ENCODE assay signal across 20 cellular contexts in the genomic region with DNA sequence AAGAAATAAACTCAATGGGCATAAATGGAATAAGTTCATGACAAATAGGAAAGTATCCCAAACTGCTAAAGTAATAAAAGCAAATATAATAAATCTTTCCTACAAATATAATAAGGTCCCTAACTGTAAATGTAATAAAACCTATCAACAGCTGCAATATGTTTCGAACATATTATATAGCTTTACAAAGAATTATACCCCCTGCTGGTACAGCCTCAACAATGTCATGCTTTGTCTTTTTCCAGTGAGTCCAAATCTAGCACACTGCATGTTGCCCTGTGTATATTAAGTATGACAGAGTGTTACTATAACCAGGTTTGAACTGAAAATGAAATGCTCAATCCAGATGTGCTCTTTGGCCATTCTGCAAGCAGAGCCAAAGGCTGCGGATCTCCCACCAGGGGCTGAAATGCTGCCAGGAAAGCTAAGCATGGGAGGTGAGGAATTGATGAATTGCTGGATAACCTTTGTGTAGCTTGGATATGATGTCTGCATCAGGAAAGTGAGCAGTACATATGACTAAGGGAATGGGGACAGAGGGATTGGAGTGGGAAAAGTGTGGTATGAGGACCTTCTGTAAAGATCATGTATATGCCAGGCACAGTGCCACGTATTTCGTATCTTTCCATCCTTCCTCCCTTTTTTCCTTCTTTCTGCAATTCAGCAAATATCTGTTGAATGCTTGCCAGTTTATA.
A peak's percentile ranks its signal among the peaks of the same experiment; 100 is the strongest.
DNase-seq lines count a peak whose midpoint lies in the region; ATAC-seq and TF ChIP-seq lines count a peak whose summit lies in the region.
"Had no signal": no experiment of that assay in that cellular context is flagged by ENCODE, and none has a peak within 500 bp of the region (broad histone marks: within the 10 kb centered on the region; RNA-seq: fewer than 3 reads in every experiment).

No MANE protein-coding gene starts in this region.

- H3K4me2 ChIP-seq in DOHH2 (ENCODE audit: low read length) (no peak overlapping the region), OCI-LY7 (ENCODE audit: low read length) (no peak overlapping the region)
- H3K4me2 ChIP-seq: SK-N-SH had no signal

- ATAC-seq in HG03196 (IDR thresholded peaks at IDR 0.05; ENCODE audit: unreplicated experiment) (no peak), GM18873 (IDR thresholded peaks at IDR 0.05; ENCODE audit: low FRiP score, unreplicated experiment) (no peak)
- ATAC-seq: PC-3 had no signal

- CTCF ChIA-PET in OCI-LY7 (lab: Charles Lee; ENCODE audit: unreplicated experiment) = no interaction called here

- H3K27ac ChIP-seq in DOHH2 (ENCODE audit: low read depth, low read length) (no peak overlapping the region), OCI-LY7 (ENCODE audit: low read depth, low read length, poor library complexity, severe bottlenecking) (no peak overlapping the region), transverse colon (peak overlapping the region in 3 of 4 donors; percentile 15 to 60 (median 28))
- H3K27ac ChIP-seq: GM23248 had no signal

- no peaks in the 10 kb centered on the region; the same call in 1 of the 2 replicates for H3F3A ChIP-seq in DOHH2 (ENCODE audit: control insufficient read depth, insufficient read depth)

- intact Hi-C loops in OCI-LY7 (cut with micrococcal nuclease; ENCODE audit: unreplicated experiment) (no loop called here), transverse colon (cut with DNase I; ENCODE audit: low total_unique reads) (no loop called here)

- H3K9me2 ChIP-seq in DOHH2 (replicated peaks; ENCODE audit: control insufficient read depth, low read length) = no peaks in the 10 kb centered on the region
- H3K9me2 ChIP-seq in OCI-LY7 (ENCODE audit: insufficient read depth, low read length) = no peaks in the 10 kb centered on the region
- H3K9me2 ChIP-seq: SK-N-SH had no signal

- in situ Hi-C loops in transverse colon (cut with MboI; ENCODE audit: low pct_ligation_motif_present in 1 of 4, low pct_unique_long_range_greater_than_20kb in 1 of 4, low sequenced_read_pairs in 3 of 4) = no loop called here

- H4K20me1 ChIP-seq in DOHH2 (ENCODE audit: control insufficient read depth, insufficient read depth, low read depth, low read length) = no peaks in the 10 kb centered on the region
- H4K20me1 ChIP-seq in OCI-LY7 (ENCODE audit: insufficient read depth, low read length) = no peaks in the 10 kb centered on the region

- H3K4me1 ChIP-seq in DOHH2 (ENCODE audit: control insufficient read depth, low read length) (peaks cover 15% of the 10 kb centered on the region), OCI-LY7 (ENCODE audit: insufficient read depth, low read length, poor library complexity, severe bottlenecking) (peaks cover 41% of the 10 kb centered on the region), transverse colon (peaks cover 0 to 14% (median 4%) of the 10 kb centered on the region in 4 donors)

- H3K9me3 ChIP-seq in DOHH2 (ENCODE audit: control insufficient read depth, insufficient read depth, low read length) = no peaks in the 10 kb centered on the region
- peaks cover 62% of the 10 kb centered on the region for H3K9me3 ChIP-seq in OCI-LY7 (ENCODE audit: low read length)
- no peaks in the 10 kb centered on the region for H3K9me3 ChIP-seq in transverse colon
- H3K9me3 ChIP-seq: SK-N-SH had no signal

- POLR2A ChIA-PET in OCI-LY7 (lab: Charles Lee) = interaction anchor here (0.6 to 3.9 kb wide), 8 partner anchors 9 to 479 kb away, joined by 3 to 22 read pairs (median 3); no protein-coding TSS in a partner anchor

- TF ChIP-seq EP300 in transverse colon (IDR thresholded peaks at IDR 0.05; ENCODE audit: low read depth) = no peak

- 45% methylated on average over 4 of the region's 4 CpGs for WGBS in transverse colon (ENCODE audit: low coverage in 1 of 2), 2 donors

- TF ChIP-seq POLR2A in transverse colon (IDR thresholded peaks at IDR 0.05) = no peak

- no peak overlapping the region for H3K4me3 ChIP-seq in DOHH2 (ENCODE audit: low read length)
- H3K4me3 ChIP-seq in OCI-LY7 (ENCODE audit: low read depth, low read length, poor library complexity, severe bottlenecking) = no peak overlapping the region
- H3K4me3 ChIP-seq in transverse colon = no peak overlapping the region
- H3K4me3 ChIP-seq: GM23248 had no signal

- H3K36me3 ChIP-seq in DOHH2 (ENCODE audit: control insufficient read depth, low read length) (no peaks in the 10 kb centered on the region), OCI-LY7 (ENCODE audit: insufficient read depth, low read length) (peaks cover 65% of the 10 kb centered on the region), transverse colon (no peaks in the 10 kb centered on the region)

- H3K79me2 ChIP-seq in DOHH2 (ENCODE audit: control insufficient read depth, low read length) (no peaks in the 10 kb centered on the region), OCI-LY7 (ENCODE audit: insufficient read depth, low read depth, low read length) (no peaks in the 10 kb centered on the region)

- peak; percentile 18 for DNase-seq in OCI-LY7 (ENCODE audit: low spot score)
- peak; percentile 1 for DNase-seq in left kidney (ENCODE audit: low read depth, low spot score)
- no peak for DNase-seq in transverse colon
- no peak for DNase-seq in NCI-H187 (lab: John Stamatoyannopoulos, UW)
- DNase-seq: Calu3, DMS79 treated with DMSO at 0.1 percent for 48 hours, GM23248, H7, Karpas-422, NCI-H1092 treated with DMSO at 0.1 percent for 48 hours, NCI-H1436, NCI-H187 treated with DMSO at 0.1 percent for 48 hours, NCI-H524, NCI-H748 treated with DMSO at 0.1 percent for 48 hours, PC-3, SK-N-SH, SW 1271 had no signal

- no peaks in the 10 kb centered on the region for H3K27me3 ChIP-seq in DOHH2 (ENCODE audit: control insufficient read depth, low read length)
- no peaks in the 10 kb centered on the region for H3K27me3 ChIP-seq in transverse colon

- H2AFZ ChIP-seq in OCI-LY7 (ENCODE audit: low read length) = peak overlapping the region; percentile 38; the same call in 1 of the 2 replicates
- H2AFZ ChIP-seq: GM23248 had no signal

- TF ChIP-seq CTCF in DOHH2 (IDR thresholded peaks at IDR 0.05; ENCODE audit: low read depth, low read length, poor library complexity, severe bottlenecking) = peak; percentile 12
- TF ChIP-seq CTCF in OCI-LY7 (conservative IDR thresholded peaks at IDR 0.05; ENCODE audit: low read length) = peak; percentile 56
- peak in 2 of 5 experiments; percentile 19 to 43 for TF ChIP-seq CTCF in transverse colon (IDR thresholded peaks at IDR 0.05)

- BruUV-seq in OCI-LY7 (replicated peaks; lab: Mats Ljungman, UMichigan) = no TSS peak

Comparison
In these comparisons a context has a peak if more than half of its experiments do, and no peak if none do; other contexts are left out.
1. H3K27ac ChIP-seq: peak in transverse colon (3 of 4); none in DOHH2 (single experiment) and OCI-LY7 (single experiment).
2. DNase-seq: peak in OCI-LY7 (single experiment) and left kidney (single experiment); none in transverse colon (single experiment) and NCI-H187 (0 of 2).